Comparison of ENCODE assay signal across 1 cellular context in genomic region chr1:20696397-20697333, GRCh38.
TF ChIP-seq lines count a peak whose summit lies in the region.

No MANE protein-coding gene starts in this region.

TF ChIP-seq in HepG2, 621 proteins besides CTCF, POLR2A, EP300 and RAD21 (continued from another document and continues in another):
- TF ChIP-seq GLMP (CRISPR knock-in tag; IDR thresholded peaks at IDR 0.05; ENCODE audit: borderline replicate concordance) (no peak), TOE1 (CRISPR knock-in tag; IDR thresholded peaks at IDR 0.05) (no peak), NFE2 (CRISPR knock-in tag; IDR thresholded peaks at IDR 0.05) (no peak), RXRB (CRISPR knock-in tag; IDR thresholded peaks at IDR 0.05; ENCODE audit: borderline replicate concordance) (no peak), SMAD1 (CRISPR knock-in tag; IDR thresholded peaks at IDR 0.05; ENCODE audit: borderline replicate concordance, low read depth) (peak; percentile 51; the same call in 1 of the 2 replicates), UBTF (CRISPR knock-in tag; IDR thresholded peaks at IDR 0.05) (peak; percentile 78), HOXA3 (CRISPR knock-in tag; IDR thresholded peaks at IDR 0.05) (peak; percentile 36; the same call in 1 of the 2 replicates), ZNF644 (CRISPR knock-in tag; IDR thresholded peaks at IDR 0.05; ENCODE audit: low read depth) (no peak), SOX5 (CRISPR knock-in tag; IDR thresholded peaks at IDR 0.05; ENCODE audit: borderline replicate concordance) (peak; percentile 36; the same call in 1 of the 2 replicates), ZNF766 (CRISPR knock-in tag; IDR thresholded peaks at IDR 0.05; ENCODE audit: borderline replicate concordance) (peak; percentile 46; the same call in 1 of the 2 replicates), ZNF205 (CRISPR knock-in tag; IDR thresholded peaks at IDR 0.05) (no peak), POGK (CRISPR knock-in tag; conservative IDR thresholded peaks at IDR 0.05) (peak; percentile 66; the same call in 1 of the 2 replicates), KLF16 (CRISPR knock-in tag; IDR thresholded peaks at IDR 0.05) (no peak), ZZZ3 (CRISPR knock-in tag; IDR thresholded peaks at IDR 0.05; ENCODE audit: borderline replicate concordance) (peak; percentile 53; the same call in 1 of the 2 replicates), ZNF337 (CRISPR knock-in tag; IDR thresholded peaks at IDR 0.05; ENCODE audit: borderline replicate concordance, low read depth) (no peak), ZNF777 (CRISPR knock-in tag; IDR thresholded peaks at IDR 0.05) (peak; percentile 47), NR2F1 (CRISPR knock-in tag; IDR thresholded peaks at IDR 0.05) (no peak), BCL6 (CRISPR knock-in tag; IDR thresholded peaks at IDR 0.05) (no peak), MIER3 (CRISPR knock-in tag; IDR thresholded peaks at IDR 0.05; ENCODE audit: borderline replicate concordance) (no peak), DZIP1 (CRISPR knock-in tag; IDR thresholded peaks at IDR 0.05) (no peak), AHR (CRISPR knock-in tag; IDR thresholded peaks at IDR 0.05) (0 out of 2 replicates have a peak, but pooled peaks have one; percentile 15), ZBTB3 (CRISPR knock-in tag; IDR thresholded peaks at IDR 0.05; ENCODE audit: borderline replicate concordance, low read depth) (no peak), RBM22 (optimal IDR thresholded peaks at IDR 0.05; ENCODE audit: low read length) (no peak), TP53 (CRISPR knock-in tag; conservative IDR thresholded peaks at IDR 0.05) (no peak; the same call in 1 of the 2 replicates), GFI1 (CRISPR knock-in tag; IDR thresholded peaks at IDR 0.05; ENCODE audit: borderline replicate concordance) (peak; percentile 37; the same call in 1 of the 2 replicates), ZNF276 (CRISPR knock-in tag; IDR thresholded peaks at IDR 0.05; ENCODE audit: low read depth) (no peak), ZNF33A (CRISPR knock-in tag; IDR thresholded peaks at IDR 0.05; ENCODE audit: borderline replicate concordance) (no peak), GLI4 (CRISPR knock-in tag; IDR thresholded peaks at IDR 0.05; ENCODE audit: borderline replicate concordance) (0 out of 2 replicates have a peak, but pooled peaks have one; percentile 56), JUN (CRISPR knock-in tag; IDR thresholded peaks at IDR 0.05) (no peak), TFE3 (CRISPR knock-in tag; IDR thresholded peaks at IDR 0.05) (peak; percentile 56; the same call in 1 of the 2 replicates), KLF11 (CRISPR knock-in tag; IDR thresholded peaks at IDR 0.05) (no peak), ZBTB38 (CRISPR knock-in tag; IDR thresholded peaks at IDR 0.05) (no peak), ZBTB7B (CRISPR knock-in tag; IDR thresholded peaks at IDR 0.05) (peak; percentile 69; the same call in 1 of the 2 replicates), SETDB1 (CRISPR knock-in tag; IDR thresholded peaks at IDR 0.05; ENCODE audit: borderline replicate concordance) (no peak), BRF2 (CRISPR knock-in tag; IDR thresholded peaks at IDR 0.05) (no peak), MEF2D (CRISPR knock-in tag; IDR thresholded peaks at IDR 0.05) (no peak), ZNF441 (CRISPR knock-in tag; IDR thresholded peaks at IDR 0.05; ENCODE audit: borderline replicate concordance) (no peak), HDAC2 (CRISPR knock-in tag; IDR thresholded peaks at IDR 0.05) (no peak), ZNF12 (CRISPR knock-in tag; IDR thresholded peaks at IDR 0.05) (peak; percentile 29; the same call in 1 of the 2 replicates), KDM5A (IDR thresholded peaks at IDR 0.05; ENCODE audit: borderline replicate concordance, low read length) (no peak), FUBP1 (CRISPR knock-in tag; IDR thresholded peaks at IDR 0.05; ENCODE audit: borderline replicate concordance) (0 out of 2 replicates have a peak, but pooled peaks have one; percentile 37), YEATS2 (CRISPR knock-in tag; IDR thresholded peaks at IDR 0.05; ENCODE audit: borderline replicate concordance) (peak; percentile 32; the same call in 1 of the 2 replicates), TEF (CRISPR knock-in tag; IDR thresholded peaks at IDR 0.05) (no peak), SP5 (CRISPR knock-in tag; IDR thresholded peaks at IDR 0.05; ENCODE audit: borderline replicate concordance, low read depth) (peak; percentile 3; the same call in 1 of the 2 replicates), FOXP1 (IDR thresholded peaks at IDR 0.05) (no peak), FOXP1 (CRISPR knock-in tag; IDR thresholded peaks at IDR 0.05) (no peak), ZNF550 (CRISPR knock-in tag; IDR thresholded peaks at IDR 0.05; ENCODE audit: borderline replicate concordance) (no peak), ZNF788 (CRISPR knock-in tag; IDR thresholded peaks at IDR 0.05; ENCODE audit: borderline replicate concordance) (peak; percentile 42; the same call in 1 of the 2 replicates), IRF9 (CRISPR knock-in tag; IDR thresholded peaks at IDR 0.05; ENCODE audit: borderline replicate concordance) (peak; percentile 28; the same call in 1 of the 2 replicates)
